In the genomic region with DNA sequence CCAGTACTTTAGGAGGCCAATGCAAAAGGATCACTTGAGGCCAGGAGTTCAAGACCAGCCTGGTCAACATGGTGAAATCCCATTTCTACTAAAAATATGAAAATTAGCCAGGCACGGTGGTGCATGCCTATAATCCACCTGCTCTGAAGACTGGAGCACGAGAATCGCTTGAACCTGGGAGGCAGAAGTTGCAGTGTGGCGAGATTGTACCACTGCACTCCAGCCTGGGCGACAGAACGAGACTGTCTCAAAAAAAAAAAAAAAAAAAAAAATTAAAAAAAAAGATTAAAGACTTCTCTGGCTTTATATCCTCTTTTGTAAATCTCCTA, we compare ENCODE assay signal across 9 cellular contexts. TPM values are rescaled to one million over a fixed set of nuclear protein-coding genes. Genes with fewer than 3 reads are reported as not detected.
DNase-seq lines count a peak whose midpoint lies in the region; ATAC-seq and TF ChIP-seq lines count a peak whose summit lies in the region.
"Not testable (repeated sequence)": the region's sequence is repeated elsewhere in the genome, so short reads cannot be mapped to it uniquely, and the experiment has no call there.
"Had no signal": no experiment of that assay in that cellular context is flagged by ENCODE, and none has a peak within 500 bp of the region (broad histone marks: within the 10 kb centered on the region; RNA-seq: fewer than 3 reads in every experiment).

No MANE protein-coding gene starts in this region.

- not testable (repeated sequence) for H3K27me3 ChIP-seq in SK-N-SH (ENCODE audit: insufficient read depth); lower lobe of right lung (ENCODE audit: low read depth); spleen (replicated peaks in 1 of 7)

- H2AFZ ChIP-seq in SK-N-SH (ENCODE audit: low read depth), result not testable (repeated sequence)

- WGBS in SK-N-SH (ENCODE audit: low lambda C conversion rate), result 95% methylated on average over 6 of the region's 6 CpGs
- WGBS in spleen, 5 donors, result 23 to 45% (median 32%) methylated on average over 6 of the region's 6 CpGs

- CTCF ChIA-PET in SK-N-SH (lab: Yijun Ruan, JAX), result interaction anchor here (1.3 kb wide), 1 partner anchor 31 kb away, joined by 3 read pairs; no protein-coding TSS in a partner anchor

- intact Hi-C loops in lower lobe of right lung (cut with DNase I); spleen (cut with DNase I; ENCODE audit: low total_unique reads): not testable (repeated sequence)

- TF ChIP-seq POLR2A in spleen (IDR thresholded peaks at IDR 0.05), result not testable (repeated sequence)

- not testable (repeated sequence) for TF ChIP-seq EP300 in SK-N-SH (IDR thresholded peaks at IDR 0.05; ENCODE audit: borderline replicate concordance in 1 of 2, low read depth in 1 of 2, low read length in 1 of 2)

- POLR2A ChIA-PET in SK-N-SH (lab: Yijun Ruan, JAX), result interaction anchor here (1.0 kb wide), 1 partner anchor 13 kb away, joined by 3 read pairs; the partner anchor contains the start of gene RFC1

- peak overlapping the region; percentile 96 to 98 for H3K27ac Mint-ChIP-seq in effector memory CD8-positive, alpha-beta T cell

- H3K4me1 Mint-ChIP-seq in effector memory CD8-positive, alpha-beta T cell (ENCODE audit: low read depth in 2 of 2), result peaks cover 21 to 44% of the 10 kb centered on the region in 2 donors

- H3K4me3 ChIP-seq in SK-N-SH (ENCODE audit: low read depth in 2 of 2, low read length in 1 of 2) (peak overlapping the region; percentile 32 to 60; a peak in 3 of 4 replicates), lower lobe of right lung (peak overlapping the region; percentile 43), spleen (peak overlapping the region in 5 of 8 donors; percentile 6 to 56 (median 22))

- not testable (repeated sequence) for H4K20me1 ChIP-seq in SK-N-SH (ENCODE audit: insufficient read depth)

- H3K9me3 ChIP-seq in SK-N-SH, lower lobe of right lung: not testable (repeated sequence)
- peaks cover 0 to 16% (median 14%) of the 10 kb centered on the region in 8 donors for H3K9me3 ChIP-seq in spleen

- TF ChIP-seq CTCF in SK-N-SH (IDR thresholded peaks at IDR 0.05); lower lobe of right lung (IDR thresholded peaks at IDR 0.05); spleen (IDR thresholded peaks at IDR 0.05 in 8 of 11, conservative IDR thresholded peaks at IDR 0.05 in 3 of 11): not testable (repeated sequence)

- H3K9me3 Mint-ChIP-seq in effector memory CD8-positive, alpha-beta T cell, result not testable (repeated sequence)

- peak overlapping the region; percentile 78 for H3K4me2 ChIP-seq in SK-N-SH

- peaks cover 94% of the 10 kb centered on the region for H3K79me2 ChIP-seq in SK-N-SH (ENCODE audit: insufficient read depth)

- not testable (repeated sequence) for H3K27me3 Mint-ChIP-seq in effector memory CD8-positive, alpha-beta T cell

- not testable (repeated sequence) for TF ChIP-seq RAD21 in SK-N-SH (IDR thresholded peaks at IDR 0.05; ENCODE audit: low read length)

- DNase-seq in SK-N-SH, lower lobe of right lung, spleen: not testable (repeated sequence)
- peak; percentile 18 for DNase-seq in activated T-helper 9 cell treated with anti-CD3 and anti-CD28 coated beads, Interleukin-2, amount 50 U/mL, for 16 hours (ENCODE audit: low read depth)
- DNase-seq in effector memory CD8-positive, alpha-beta T cell, result peak; percentile 5 to 24 (median 17)

- H3F3A ChIP-seq in SK-N-SH (replicated peaks; ENCODE audit: insufficient read depth), result peaks cover 18% of the 10 kb centered on the region

- ATAC-seq in GM19324 (IDR thresholded peaks at IDR 0.05; ENCODE audit: low FRiP score, unreplicated experiment) (peak; percentile 9), HG03045 (IDR thresholded peaks at IDR 0.05; ENCODE audit: unreplicated experiment) (peak; percentile 10), lower lobe of right lung (peak; percentile 40 to 61)
- peak; percentile 65 for ATAC-seq in effector memory CD8-positive, alpha-beta T cell (replicated peaks)

- H3K36me3 Mint-ChIP-seq in effector memory CD8-positive, alpha-beta T cell (ENCODE audit: insufficient read depth), result peaks cover 29% of the 10 kb centered on the region

- H3K4me1 ChIP-seq in SK-N-SH (ENCODE audit: control insufficient read depth in 1 of 2, insufficient read depth in 2 of 2, low read depth in 1 of 2, low read length in 1 of 2), result peaks cover 0 to 18% of the 10 kb centered on the region in 2 experiments; a peak in 3 of 4 replicates
- H3K4me1 ChIP-seq in lower lobe of right lung, result peaks cover 33% of the 10 kb centered on the region
- peaks cover 29 to 71% (median 61%) of the 10 kb centered on the region in 6 donors for H3K4me1 ChIP-seq in spleen

- peak overlapping the region; percentile 74; the same call in 1 of the 2 replicates for H3K9ac ChIP-seq in SK-N-SH

- H3K27ac ChIP-seq in SK-N-SH (ENCODE audit: low read depth in 2 of 2, low read length in 1 of 2) (peak overlapping the region; percentile 78), lower lobe of right lung (peak overlapping the region; percentile 87), spleen (peak overlapping the region; percentile 73 to 91 (median 86))

- H3K4me3 Mint-ChIP-seq in effector memory CD8-positive, alpha-beta T cell, result peak overlapping the region; percentile 74 to 86

- H3K36me3 ChIP-seq in SK-N-SH (replicated peaks in 1 of 2; ENCODE audit: control insufficient read depth in 1 of 2, insufficient read depth in 2 of 2, low read length in 1 of 2), result peaks cover 11 to 29% of the 10 kb centered on the region in 2 experiments
- H3K36me3 ChIP-seq in lower lobe of right lung, result peaks cover 19% of the 10 kb centered on the region
- H3K36me3 ChIP-seq in spleen, result peaks cover 0 to 31% (median 18%) of the 10 kb centered on the region in 6 donors

- not testable (repeated sequence) for H3K9me2 ChIP-seq in SK-N-SH

RNA-seq across cellular contexts. Expression of gene RFC1, which starts 13.0 kb away (rescaled TPM):
- 14.9 and 19.2 TPM in 2 replicates for polyA plus RNA-seq in SK-N-SH (2012; rRNA removed)
- polyA plus RNA-seq in SK-N-SH (2012; cell fraction: cytosol; rRNA removed), result 17.9 and 19.0 TPM in 2 replicates
- 5.9 and 17.0 TPM in 2 replicates for polyA plus RNA-seq in SK-N-SH (2012; cell fraction: nucleus; rRNA removed)
- total RNA-seq in lower lobe of right lung, result 50.2 TPM
- 10 to 100 TPM; 32.5 to 54.9 (median 44.4) TPM for total RNA-seq in spleen
- polyA plus RNA-seq in spleen, result 10 to 100 TPM in 2 of 3 donors, 1 to 10 TPM in 1; 8.0 to 11.1 (median 10.9) TPM

RNA-seq across cellular contexts. Expression of gene KLB, which starts 53.6 kb away (rescaled TPM):
- not detected in 2 replicates for polyA plus RNA-seq in SK-N-SH (2012; rRNA removed)
- polyA plus RNA-seq in SK-N-SH (2012; cell fraction: cytosol; rRNA removed), result not detected in 2 replicates
- not detected in 2 replicates for polyA plus RNA-seq in SK-N-SH (2012; cell fraction: nucleus; rRNA removed)
- total RNA-seq in lower lobe of right lung, result 1.0 TPM
- total RNA-seq in spleen, result under 1 TPM in 1 of 7 donors, not detected in 6; 0.03 TPM
- polyA plus RNA-seq in spleen, result not detected
- total RNA-seq: M059J, posterior vena cava had no signal

Comparison
In these comparisons a context has a peak if more than half of its experiments do, and no peak if none do; other contexts are left out.
1. ATAC-seq: peak in every context shown above with its lines; median percentile 65 in effector memory CD8-positive, alpha-beta T cell; 50 in lower lobe of right lung; 10 in HG03045; 9 in GM19324.